Comparison of ENCODE assay signal across 40 cellular contexts in genomic region chr9:114093031-114093471, GRCh38. TPM values are rescaled to one million over a fixed set of nuclear protein-coding genes. Genes with fewer than 3 reads are reported as not detected.
"Had no signal": no experiment of that assay in that cellular context is flagged by ENCODE, and none has a peak within 500 bp of the region (broad histone marks: within the 10 kb centered on the region; RNA-seq: fewer than 3 reads in every experiment).

No MANE protein-coding gene starts in this region.

- H3K4me1 ChIP-seq: prostate gland had no signal

- H3K27me3 ChIP-seq: body of pancreas, ovary had no signal

- H3K9me3 Mint-ChIP-seq: activated CD4-positive, alpha-beta memory T cell treated with anti-CD3 and anti-CD28 coated beads, Interleukin-2, amount 10 ng/mL, durations not matched to agents 7 days and 5 days; activated CD4-positive, alpha-beta T cell treated with anti-CD3 and anti-CD28 coated beads, Interleukin-2, amount 10 ng/mL, durations not matched to agents 7 days and 5 days; activated T-helper 2 cell treated with anti-CD3 and anti-CD28 coated beads, Interferon-gamma antibody, Interleukin-2, Interleukin-4, amounts not matched to agents 10 μg/mL and 5 μg/mL and 100 μg/mL, durations not matched to agents 14 hours and 24 hours and 36 hours; effector memory CD8-positive, alpha-beta T cell; nephron; stimulated activated memory B cell treated with anti-CD40 and anti-IgM and Interleukin-4, amounts not matched to agents 10 μg/mL and 1 μg/mL and 100 μg/mL, for 72 hours; stimulated activated naive CD8-positive, alpha-beta T cell treated with anti-CD3 and anti-CD28 coated beads, Interleukin-15, amount 100 ng/mL, for 72 hours; T-helper 1 cell treated with Interleukin-12 subunit alpha and Interleukin-12 subunit beta and Interleukin-4 antibody, amounts not matched to agents 30 μg/mL and 1 μg/mL, for 36 hours had no signal

- H3K4me1 Mint-ChIP-seq: activated CD4-positive, alpha-beta T cell treated with anti-CD3 and anti-CD28 coated beads, Interleukin-2, amount 10 ng/mL, durations not matched to agents 7 days and 5 days had no signal

- H3K4me3 ChIP-seq: body of pancreas, coronary artery, dorsolateral prefrontal cortex, gastroesophageal sphincter, left lung, lung, mucosa of descending colon, ovary, prostate gland, tibial artery had no signal

- ATAC-seq: body of pancreas; effector memory CD8-positive, alpha-beta T cell; gastroesophageal sphincter; left lung; mucosa of descending colon; sciatic nerve; stimulated activated memory B cell treated with anti-CD40 and anti-IgM and Interleukin-4, amounts not matched to agents 10 μg/mL and 1 μg/mL and 100 μg/mL, for 72 hours; stimulated activated naive CD8-positive, alpha-beta T cell treated with anti-CD3 and anti-CD28 coated beads, Interleukin-15, amount 100 ng/mL, for 72 hours had no signal

- H3K27ac Mint-ChIP-seq: activated CD4-positive, alpha-beta memory T cell treated with anti-CD3 and anti-CD28 coated beads, Interleukin-2, amount 10 ng/mL, durations not matched to agents 7 days and 5 days; activated CD4-positive, alpha-beta T cell treated with anti-CD3 and anti-CD28 coated beads, Interleukin-2, amount 10 ng/mL, durations not matched to agents 7 days and 5 days; activated naive CD8-positive, alpha-beta T cell; activated T-helper 2 cell treated with anti-CD3 and anti-CD28 coated beads, Interferon-gamma antibody, Interleukin-2, Interleukin-4, amounts not matched to agents 10 μg/mL and 5 μg/mL and 100 μg/mL, durations not matched to agents 14 hours and 24 hours and 36 hours; effector memory CD8-positive, alpha-beta T cell; stimulated activated memory B cell treated with anti-CD40 and anti-IgM and Interleukin-4, amounts not matched to agents 10 μg/mL and 1 μg/mL and 100 μg/mL, for 72 hours; T-helper 1 cell treated with Interleukin-12 subunit alpha and Interleukin-12 subunit beta and Interleukin-4 antibody, amounts not matched to agents 30 μg/mL and 1 μg/mL, for 36 hours had no signal

- H3K4me3 Mint-ChIP-seq: activated CD4-positive, alpha-beta memory T cell treated with anti-CD3 and anti-CD28 coated beads, Interleukin-2, amount 10 ng/mL, durations not matched to agents 7 days and 5 days; activated CD4-positive, alpha-beta T cell treated with anti-CD3 and anti-CD28 coated beads, Interleukin-2, amount 10 ng/mL, durations not matched to agents 7 days and 5 days; activated naive CD8-positive, alpha-beta T cell; effector memory CD8-positive, alpha-beta T cell; nephron; stimulated activated memory B cell treated with anti-CD40 and anti-IgM and Interleukin-4, amounts not matched to agents 10 μg/mL and 1 μg/mL and 100 μg/mL, for 72 hours; stimulated activated naive CD8-positive, alpha-beta T cell treated with anti-CD3 and anti-CD28 coated beads, Interleukin-15, amount 100 ng/mL, for 72 hours; T-helper 1 cell treated with Interleukin-12 subunit alpha and Interleukin-12 subunit beta and Interleukin-4 antibody, amounts not matched to agents 30 μg/mL and 1 μg/mL, for 36 hours had no signal

- H3K9me3 ChIP-seq: body of pancreas, gastroesophageal sphincter, left lung, mucosa of descending colon, neutrophil, ovary, prostate gland, tibial artery had no signal

- H3K27ac ChIP-seq: body of pancreas, coronary artery, dorsolateral prefrontal cortex, gastroesophageal sphincter, left lung, neutrophil, ovary, prostate gland, tibial artery, VCaP had no signal

- H3K36me3 Mint-ChIP-seq: activated naive CD8-positive, alpha-beta T cell; stimulated activated memory B cell treated with anti-CD40 and anti-IgM and Interleukin-4, amounts not matched to agents 10 μg/mL and 1 μg/mL and 100 μg/mL, for 72 hours had no signal

- H3K36me3 ChIP-seq: gastroesophageal sphincter, left lung, neutrophil, ovary, prostate gland, tibial artery had no signal

- DNase-seq: activated CD4-positive, alpha-beta memory T cell treated with anti-CD3 and anti-CD28 coated beads, Interleukin-2, amount 10 ng/mL, durations not matched to agents 7 days and 5 days; activated CD4-positive, alpha-beta T cell treated with anti-CD3 and anti-CD28 coated beads, Interleukin-2, amount 10 ng/mL, durations not matched to agents 7 days and 5 days; activated CD4-positive, CD25-positive, alpha-beta regulatory T cell treated with anti-CD3 and anti-CD28 coated beads, Interleukin-2, amount 50 U/mL, for 72 hours; activated naive CD4-positive, alpha-beta T cell treated with Interleukin-2 at 50 U/mL for 16 hours; aorta; cerebellar nuclear complex; dorsolateral prefrontal cortex; effector memory CD8-positive, alpha-beta T cell; hippocampal formation; left lung; mesendoderm; mucosa of descending colon; ovary; retina; small intestine; stimulated activated CD4-positive, alpha-beta T cell treated with anti-CD3 and anti-CD28 coated beads, Interleukin-4, amount 100 ng/mL, for 4 hours; stimulated activated CD8-positive, alpha-beta memory T cell treated with anti-CD3 and anti-CD28 coated beads, Interleukin-4, amount 100 ng/mL, for 48 hours; stimulated activated naive CD8-positive, alpha-beta T cell treated with anti-CD3 and anti-CD28 coated beads, Interleukin-15, amount 100 ng/mL, for 72 hours; SW 1271; T-helper 9 cell had no signal

RNA-seq across cellular contexts. Expression of gene KIF12, which starts 6.0 kb away (rescaled TPM):
- total RNA-seq: activated CD4-positive, alpha-beta memory T cell treated with anti-CD3 and anti-CD28 coated beads, Interleukin-2, amount 10 ng/mL, durations not matched to agents 7 days and 5 days; activated CD4-positive, alpha-beta T cell treated with anti-CD3 and anti-CD28 coated beads, Interleukin-2, amount 10 ng/mL, durations not matched to agents 7 days and 5 days; activated T-helper 2 cell treated with anti-CD3 and anti-CD28 coated beads, Interferon-gamma antibody, Interleukin-2, Interleukin-4, amounts not matched to agents 10 μg/mL and 5 μg/mL and 100 μg/mL, durations not matched to agents 14 hours and 24 hours and 36 hours; aorta; fibroblast of lung; fibroblast of villous mesenchyme; gastroesophageal sphincter; myocyte had no signal
- polyA plus RNA-seq: fibroblast of lung had no signal

RNA-seq across cellular contexts. Expression of gene AMBP, which starts 15.0 kb away (rescaled TPM):
- total RNA-seq: activated CD4-positive, alpha-beta memory T cell treated with anti-CD3 and anti-CD28 coated beads, Interleukin-2, amount 10 ng/mL, durations not matched to agents 7 days and 5 days; activated CD4-positive, alpha-beta T cell treated with anti-CD3 and anti-CD28 coated beads, Interleukin-2, amount 10 ng/mL, durations not matched to agents 7 days and 5 days; activated T-helper 2 cell treated with anti-CD3 and anti-CD28 coated beads, Interferon-gamma antibody, Interleukin-2, Interleukin-4, amounts not matched to agents 10 μg/mL and 5 μg/mL and 100 μg/mL, durations not matched to agents 14 hours and 24 hours and 36 hours; aorta; endothelial cell of umbilical vein; fibroblast of villous mesenchyme; gastroesophageal sphincter; kidney epithelial cell; sciatic nerve; urinary bladder had no signal
- polyA plus RNA-seq: endothelial cell of umbilical vein had no signal
